Comparison of ENCODE assay signal across 8 cellular contexts in genomic region chr6:42928748-42929087, GRCh38. TPM values are rescaled to one million over a fixed set of nuclear protein-coding genes. Genes with fewer than 3 reads are reported as not detected.
DNase-seq lines count a peak whose midpoint lies in the region; ATAC-seq, FAIRE-seq and TF ChIP-seq lines count a peak whose summit lies in the region.

No MANE protein-coding gene starts in this region.

- no peaks in the 10 kb centered on the region; the same call in 1 of the 2 replicates for H4K20me1 ChIP-seq in SK-N-SH (ENCODE audit: insufficient read depth)

- TF ChIP-seq CTCF in GM06990 (IDR thresholded peaks at IDR 0.05; ENCODE audit: insufficient read depth, low read length, poor library complexity, severe bottlenecking) (no peak), SK-N-SH (IDR thresholded peaks at IDR 0.05) (no peak), pancreas (IDR thresholded peaks at IDR 0.05) (no peak)

- CTCF ChIA-PET in SK-N-SH (lab: Yijun Ruan, JAX): interaction anchor here (0.6 to 2.1 kb wide), 7 partner anchors 9 to 219 kb away, joined by 3 to 11 read pairs (median 4); no protein-coding TSS in a partner anchor

- DNase-seq in GM06990 (ENCODE audit: extremely low read depth, insufficient read length) (no peak), SK-N-SH (no peak), fibroblast of gingiva (ENCODE audit: low read depth) (peak; percentile 8), pancreas (no peak), germinal center (ENCODE audit: low spot score) (no peak)
- no peak for DNase-seq in activated effector memory CD4-positive, alpha-beta T cell treated with Interleukin-2 at 50 U/mL for 16 hours
- DNase-seq in stimulated activated CD4-positive, alpha-beta T cell treated with anti-CD3 and anti-CD28 coated beads, Interleukin-4, amount 100 ng/mL, for 24 hours: no peak

- H3K27me3 ChIP-seq in GM06990 (replicated peaks; ENCODE audit: control insufficient read depth, insufficient read depth, low read length) (no peaks in the 10 kb centered on the region), SK-N-SH (ENCODE audit: insufficient read depth) (no peaks in the 10 kb centered on the region), pancreas (no peaks in the 10 kb centered on the region)

- H3F3A ChIP-seq in SK-N-SH (replicated peaks; ENCODE audit: insufficient read depth): peaks cover 35% of the 10 kb centered on the region

- FAIRE-seq in pancreas (lab: Jason Lieb, UNC): no peak

- H3K27ac ChIP-seq in SK-N-SH (ENCODE audit: low read depth in 2 of 2, low read length in 1 of 2): peak overlapping the region; percentile 92 to 93
- peak overlapping the region; percentile 80 to 93 (median 88) for H3K27ac ChIP-seq in pancreas

- H3K9me2 ChIP-seq in SK-N-SH: no peaks in the 10 kb centered on the region

- H3K4me3 ChIP-seq in GM06990 (replicated peaks; ENCODE audit: low read depth, low read length) (peak overlapping the region; percentile 92), SK-N-SH (ENCODE audit: low read depth in 2 of 2, low read length in 1 of 2) (peak overlapping the region; percentile 71 to 78), pancreas (peak overlapping the region; percentile 52 to 84 (median 58))

- H3K9me3 ChIP-seq in SK-N-SH: no peaks in the 10 kb centered on the region
- no peaks in the 10 kb centered on the region for H3K9me3 ChIP-seq in pancreas

- TF ChIP-seq RAD21 in SK-N-SH (IDR thresholded peaks at IDR 0.05; ENCODE audit: low read length): no peak

- ATAC-seq in HG02571 (IDR thresholded peaks at IDR 0.05; ENCODE audit: unreplicated experiment) (peak; percentile 1), pancreas (peak; percentile 8 to 15 (median 13))

- peak overlapping the region; percentile 86 for H3K4me2 ChIP-seq in SK-N-SH

- H3K9ac ChIP-seq in SK-N-SH: peak overlapping the region; percentile 78

- intact Hi-C loops in pancreas (cut with DNase I): no loop called here

- WGBS in SK-N-SH (ENCODE audit: low lambda C conversion rate): 0% methylated on average over 6 of the region's 6 CpGs
- 0 to 1% methylated on average over 6 of the region's 6 CpGs for WGBS in pancreas, 2 donors

- POLR2A ChIA-PET in SK-N-SH (lab: Yijun Ruan, JAX): interaction anchor here (0.7 to 2.8 kb wide), 11 partner anchors 12 to 185 kb away, joined by 3 to 16 read pairs (median 5); partner anchors contain the start of genes CUL7, KLHDC3, MEA1 and PEX6

- H3K4me1 ChIP-seq in SK-N-SH (ENCODE audit: control insufficient read depth in 1 of 2, insufficient read depth in 2 of 2, low read depth in 1 of 2, low read length in 1 of 2): peaks cover 0 to 15% of the 10 kb centered on the region in 2 experiments; a peak in 1 of 4 replicates
- peaks cover 0 to 21% (median 18%) of the 10 kb centered on the region in 3 donors for H3K4me1 ChIP-seq in pancreas

- H3K79me2 ChIP-seq in SK-N-SH (ENCODE audit: insufficient read depth): peaks cover 37% of the 10 kb centered on the region

- H3K36me3 ChIP-seq in GM06990 (ENCODE audit: control insufficient read depth, insufficient read depth, low read length) (peaks cover 2% of the 10 kb centered on the region; the same call in 1 of the 2 replicates), SK-N-SH (replicated peaks in 1 of 2; ENCODE audit: control insufficient read depth in 1 of 2, insufficient read depth in 2 of 2, low read length in 1 of 2) (peaks cover 3 to 11% of the 10 kb centered on the region in 2 experiments), pancreas (no peaks in the 10 kb centered on the region)

- TF ChIP-seq EP300 in SK-N-SH (IDR thresholded peaks at IDR 0.05; ENCODE audit: borderline replicate concordance in 1 of 2, low read depth in 1 of 2, low read length in 1 of 2): no peak

- peak overlapping the region; percentile 96 for H2AFZ ChIP-seq in SK-N-SH (ENCODE audit: low read depth)

TF ChIP-seq in SK-N-SH, 30 proteins besides CTCF, POLR2A, EP300 and RAD21:
- TF ChIP-seq NRF1 (IDR thresholded peaks at IDR 0.05; ENCODE audit: low read depth, low read length): no peak
- no peak for TF ChIP-seq MAX (IDR thresholded peaks at IDR 0.05; ENCODE audit: low read depth)
- no peak for TF ChIP-seq GABPA (IDR thresholded peaks at IDR 0.05; ENCODE audit: low read depth)
- 0 out of 2 replicates have a peak, but pooled peaks have one; percentile 0 for TF ChIP-seq NFIC (IDR thresholded peaks at IDR 0.05; ENCODE audit: borderline replicate concordance)

RNA-seq across cellular contexts. Expression of gene CNPY3, which starts 0.6 kb away (rescaled TPM):
- polyA plus RNA-seq in SK-N-SH (2012; rRNA removed) (59.2 and 77.5 TPM in 2 replicates), pancreas (10 to 100 TPM; 41.9 to 55.4 TPM)
- polyA plus RNA-seq in SK-N-SH (2012; cell fraction: cytosol; rRNA removed): 50.5 and 59.8 TPM in 2 replicates
- 53.7 and 63.5 TPM in 2 replicates for polyA plus RNA-seq in SK-N-SH (2012; cell fraction: nucleus; rRNA removed)
- total RNA-seq in pancreas: 10 to 100 TPM; 28.3 to 59.7 (median 34.1) TPM

RNA-seq across cellular contexts. Expression of gene PTCRA, which starts 12.9 kb away (rescaled TPM):
- polyA plus RNA-seq in SK-N-SH (2012; rRNA removed) (not detected in 2 replicates), pancreas (not detected)
- polyA plus RNA-seq in SK-N-SH (2012; cell fraction: cytosol; rRNA removed): not detected in 2 replicates
- polyA plus RNA-seq in SK-N-SH (2012; cell fraction: nucleus; rRNA removed): not detected in 2 replicates
- under 1 TPM in 1 of 6 donors, not detected in 5; 0.66 TPM for total RNA-seq in pancreas

RNA-seq across cellular contexts. Expression of gene GNMT, which starts 31.8 kb away (rescaled TPM):
- polyA plus RNA-seq in SK-N-SH (2012; rRNA removed): 1.4 and 2.0 TPM in 2 replicates
- 0.48 and 0.56 TPM in 2 replicates for polyA plus RNA-seq in SK-N-SH (2012; cell fraction: cytosol; rRNA removed)
- 11.9 and 12.7 TPM in 2 replicates for polyA plus RNA-seq in SK-N-SH (2012; cell fraction: nucleus; rRNA removed)
- total RNA-seq in pancreas: 100 to 1,000 TPM in 3 of 6 donors, 10 to 100 TPM in 3; 19.0 to 295 (median 102) TPM
- 100 to 1,000 TPM in 1 of 2 donors, 10 to 100 TPM in 1; 57.9 to 443 TPM for polyA plus RNA-seq in pancreas

RNA-seq across cellular contexts. Expression of gene RPL7L1, which starts 49.3 kb away (rescaled TPM):
- polyA plus RNA-seq in SK-N-SH (2012; rRNA removed) (22.1 and 28.7 TPM in 2 replicates), pancreas (10 to 100 TPM; 29.5 to 34.4 TPM)
- 42.5 and 49.2 TPM in 2 replicates for polyA plus RNA-seq in SK-N-SH (2012; cell fraction: cytosol; rRNA removed)
- 11.6 and 17.3 TPM in 2 replicates for polyA plus RNA-seq in SK-N-SH (2012; cell fraction: nucleus; rRNA removed)
- 10 to 100 TPM; 23.7 to 43.9 (median 39.2) TPM for total RNA-seq in pancreas

RNA-seq across cellular contexts. Expression of gene PEX6, which starts 50.3 kb away (rescaled TPM):
- polyA plus RNA-seq in SK-N-SH (2012; rRNA removed): 12.5 and 15.3 TPM in 2 replicates
- 5.2 and 8.4 TPM in 2 replicates for polyA plus RNA-seq in SK-N-SH (2012; cell fraction: cytosol; rRNA removed)
- polyA plus RNA-seq in SK-N-SH (2012; cell fraction: nucleus; rRNA removed): 57.9 and 73.6 TPM in 2 replicates
- total RNA-seq in pancreas: 10 to 100 TPM; 11.4 to 24.3 (median 16.5) TPM
- 10 to 100 TPM; 17.5 to 20.9 TPM for polyA plus RNA-seq in pancreas

Comparison
In these comparisons a context has a peak if more than half of its experiments do, and no peak if none do; other contexts are left out.
1. RNA of gene GNMT, which starts 31.8 kb away (polyA plus RNA-seq): 57.9 to 443 TPM in pancreas; 0.48 to 12.7 TPM in SK-N-SH; every median in the first group is over 4 times any median in the second.
2. Peak in every context shown above with its lines, with median percentiles within 50 percentile points of each other: H3K4me3 ChIP-seq.